Comparison of ENCODE assay signal across 13 cellular contexts in the genomic region with DNA sequence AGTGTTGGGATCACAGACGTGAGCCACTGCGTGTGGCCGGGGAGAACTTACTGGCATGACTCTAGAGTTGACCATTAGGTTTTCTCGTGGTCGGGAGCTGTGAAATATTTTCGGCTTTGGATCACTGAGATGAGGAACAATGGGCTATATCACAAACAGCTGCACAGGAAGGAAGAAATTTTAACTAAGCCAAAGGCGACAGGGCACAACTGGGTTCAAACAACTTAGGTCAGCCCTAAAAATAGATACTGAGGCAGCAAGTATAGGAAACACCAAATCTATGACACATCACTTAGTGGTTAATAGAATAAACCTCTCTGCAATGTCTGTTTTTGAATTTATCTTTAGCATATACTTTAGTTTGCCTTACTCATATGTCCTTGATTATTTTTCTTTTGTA.
DNase-seq lines count a peak whose midpoint lies in the region; ATAC-seq and TF ChIP-seq lines count a peak whose summit lies in the region.
"Had no signal": no experiment of that assay in that cellular context is flagged by ENCODE, and none has a peak within 500 bp of the region (broad histone marks: within the 10 kb centered on the region; RNA-seq: fewer than 3 reads in every experiment).

No MANE protein-coding gene starts in this region.

- no peak for ATAC-seq in HG02885 (IDR thresholded peaks at IDR 0.05; ENCODE audit: poor library complexity, unreplicated experiment)
- no peak for ATAC-seq in GM21825 (IDR thresholded peaks at IDR 0.05; ENCODE audit: unreplicated experiment)
- no peak for ATAC-seq in HG02981 (IDR thresholded peaks at IDR 0.05; ENCODE audit: unreplicated experiment)

- no peaks in the 10 kb centered on the region for H3K79me1 ChIP-seq in neuronal stem cell (ENCODE audit: low read depth, low read length)

- peak overlapping the region; percentile 32 to 71 (median 57) for H3K4me2 ChIP-seq in BLaER1 treated with 17β-estradiol and CSF1 and Interleukin-3, amounts not matched to agents 10 nM and 100 nM
- H3K4me2 ChIP-seq in MM.1S (ENCODE audit: low read depth, low read length) (no peak overlapping the region), neuronal stem cell (ENCODE audit: insufficient read depth, low read length, poor library complexity, severe bottlenecking) (no peak overlapping the region)

- TF ChIP-seq CTCF in MM.1S (IDR thresholded peaks at IDR 0.05; ENCODE audit: low read length) (no peak), choroid plexus epithelial cell (conservative IDR thresholded peaks at IDR 0.05; ENCODE audit: low read depth, low read length) (no peak)

- WGBS in neuronal stem cell (ENCODE audit: extremely low coverage in 2 of 2, insufficient read length in 2 of 2, insufficient replicate concordance in 1 of 2), 2 donors, result no CpG with 5 or more reads among the region's 7 CpGs

- no peaks in the 10 kb centered on the region for H3K27me3 ChIP-seq in BLaER1 treated with 17β-estradiol and CSF1 and Interleukin-3, amounts not matched to agents 10 nM and 100 nM
- no peaks in the 10 kb centered on the region for H3K27me3 ChIP-seq in MM.1S (replicated peaks; ENCODE audit: insufficient read depth, low read length)
- no peaks in the 10 kb centered on the region for H3K27me3 ChIP-seq in neuronal stem cell (ENCODE audit: control insufficient read depth in 3 of 3, insufficient read depth in 3 of 3, low read depth in 1 of 3, low read length in 3 of 3)

- no peak overlapping the region for H3K9ac ChIP-seq in BLaER1 treated with 17β-estradiol and CSF1 and Interleukin-3, amounts not matched to agents 10 nM and 100 nM
- H3K9ac ChIP-seq in MM.1S (ENCODE audit: low read length), result no peak overlapping the region
- H3K9ac ChIP-seq in neuronal stem cell (ENCODE audit: low read depth, low read length, poor library complexity), result no peak overlapping the region

- H3K4me3 ChIP-seq in BLaER1 treated with 17β-estradiol and CSF1 and Interleukin-3, amounts not matched to agents 10 nM and 100 nM, result no peak overlapping the region
- H3K4me3 ChIP-seq in MM.1S (ENCODE audit: low read length), result no peak overlapping the region
- no peak overlapping the region for H3K4me3 ChIP-seq in choroid plexus epithelial cell (ENCODE audit: low read depth, low read length)
- no peak overlapping the region for H3K4me3 ChIP-seq in neuronal stem cell (ENCODE audit: low read length in 2 of 2)

- H4K91ac ChIP-seq in neuronal stem cell (ENCODE audit: low read depth, low read length, poor library complexity), result no peak overlapping the region

- H2AFZ ChIP-seq in MM.1S (ENCODE audit: low read length) (no peak overlapping the region), neuronal stem cell (ENCODE audit: low read length) (no peak overlapping the region)

- no peak overlapping the region for H3K23ac ChIP-seq in neuronal stem cell (ENCODE audit: low read depth, low read length, poor library complexity)

- H2AK5ac ChIP-seq in neuronal stem cell (ENCODE audit: low read depth, low read length), result no peak overlapping the region

- H4K8ac ChIP-seq in neuronal stem cell (ENCODE audit: low read depth, low read length), result no peak overlapping the region

- H3K27ac ChIP-seq in BLaER1 treated with 17β-estradiol and CSF1 and Interleukin-3, amounts not matched to agents 10 nM and 100 nM, result peak overlapping the region in 10 of 11 experiments; percentile 38 to 68 (median 55); a peak in 16 of 22 replicates
- H3K27ac ChIP-seq in MM.1S (ENCODE audit: low read length) (no peak overlapping the region), neuronal stem cell (replicated peaks; ENCODE audit: low read length) (no peak overlapping the region)
- H3K27ac ChIP-seq: WERI-Rb-1 had no signal

- no peak overlapping the region for H3K4ac ChIP-seq in neuronal stem cell (ENCODE audit: low read length)

- H3K36me3 ChIP-seq in BLaER1 treated with 17β-estradiol and CSF1 and Interleukin-3, amounts not matched to agents 10 nM and 100 nM, result no peaks in the 10 kb centered on the region
- H3K36me3 ChIP-seq in MM.1S (replicated peaks; ENCODE audit: insufficient read depth, low read length) (no peaks in the 10 kb centered on the region), neuronal stem cell (replicated peaks in 1 of 2; ENCODE audit: control insufficient read depth in 2 of 2, insufficient read depth in 2 of 2, low read length in 2 of 2) (no peaks in the 10 kb centered on the region)
- H3K36me3 ChIP-seq: WERI-Rb-1 had no signal

- H4K20me1 ChIP-seq in BLaER1 treated with 17β-estradiol and CSF1 and Interleukin-3, amounts not matched to agents 10 nM and 100 nM, result no peaks in the 10 kb centered on the region
- no peaks in the 10 kb centered on the region for H4K20me1 ChIP-seq in MM.1S (ENCODE audit: insufficient read depth, low read length)

- peaks cover 13 to 21% (median 18%) of the 10 kb centered on the region in 10 experiments for H3K4me1 ChIP-seq in BLaER1 treated with 17β-estradiol and CSF1 and Interleukin-3, amounts not matched to agents 10 nM and 100 nM
- H3K4me1 ChIP-seq in MM.1S (ENCODE audit: low read length), result no peaks in the 10 kb centered on the region
- H3K4me1 ChIP-seq in neuronal stem cell (ENCODE audit: control insufficient read depth in 2 of 2, insufficient read depth in 1 of 2, low read depth in 1 of 2, low read length in 2 of 2), result peaks cover 2 to 17% of the 10 kb centered on the region in 2 donors

- no peaks in the 10 kb centered on the region for H3K9me2 ChIP-seq in MM.1S (replicated peaks; ENCODE audit: insufficient read depth, low read length)

- no peak overlapping the region for H2BK120ac ChIP-seq in neuronal stem cell (ENCODE audit: low read depth, low read length)

- no peak overlapping the region for H3K14ac ChIP-seq in neuronal stem cell (ENCODE audit: low read length)

- no peak overlapping the region for H2BK5ac ChIP-seq in neuronal stem cell (ENCODE audit: low read length)

- peaks cover 0 to 6% (median 0%) of the 10 kb centered on the region in 11 experiments; a peak in 3 of 22 replicates for H3K9me3 ChIP-seq in BLaER1 treated with 17β-estradiol and CSF1 and Interleukin-3, amounts not matched to agents 10 nM and 100 nM (replicated peaks in 1 of 11)
- H3K9me3 ChIP-seq in MM.1S (replicated peaks; ENCODE audit: insufficient read depth, low read length), result no peaks in the 10 kb centered on the region
- no peaks in the 10 kb centered on the region for H3K9me3 ChIP-seq in neuronal stem cell (replicated peaks in 1 of 2; ENCODE audit: control insufficient read depth in 2 of 2, insufficient read depth in 1 of 2, low read depth in 1 of 2, low read length in 2 of 2)

- H2BK12ac ChIP-seq in neuronal stem cell (ENCODE audit: low read length), result peak overlapping the region; percentile 52

- peak; percentile 19 for DNase-seq in MM.1S
- peak; percentile 91 for DNase-seq in choroid plexus epithelial cell (ENCODE audit: low read depth)
- DNase-seq in neuronal stem cell (ENCODE audit: low spot score), result no peak
- DNase-seq in anterior cingulate cortex (lab: John Stamatoyannopoulos, UW), result no peak
- DNase-seq: activated CD8-positive, alpha-beta memory T cell treated with anti-CD3 and anti-CD28 coated beads, Interleukin-2, amount 50 U/mL, for 48 hours; NCI-H146; SIG-M5; substantia nigra; WERI-Rb-1 had no signal

- no peak overlapping the region for H3K18ac ChIP-seq in neuronal stem cell (ENCODE audit: low read length)

- no peaks in the 10 kb centered on the region for H3F3A ChIP-seq in MM.1S (ENCODE audit: insufficient read depth, low read length)

- H2BK15ac ChIP-seq in neuronal stem cell (ENCODE audit: low read length), result no peak overlapping the region

- no peaks in the 10 kb centered on the region for H3K79me2 ChIP-seq in MM.1S (ENCODE audit: low read length)

Comparison
In these comparisons a context has a peak if more than half of its experiments do, and no peak if none do; other contexts are left out.
1. H3K27ac ChIP-seq: peak in BLaER1 treated with 17β-estradiol and CSF1 and Interleukin-3, amounts not matched to agents 10 nM and 100 nM (10 of 11); none in MM.1S (single experiment) and neuronal stem cell (single experiment).
2. H3K4me2 ChIP-seq: peak in BLaER1 treated with 17β-estradiol and CSF1 and Interleukin-3, amounts not matched to agents 10 nM and 100 nM (11 of 11); none in MM.1S (single experiment) and neuronal stem cell (single experiment).
3. DNase-seq: peak in MM.1S (single experiment) and choroid plexus epithelial cell (single experiment); none in neuronal stem cell (single experiment) and anterior cingulate cortex (0 of 58).